ENCODE assay signal across 2 cellular contexts in the genomic region with DNA sequence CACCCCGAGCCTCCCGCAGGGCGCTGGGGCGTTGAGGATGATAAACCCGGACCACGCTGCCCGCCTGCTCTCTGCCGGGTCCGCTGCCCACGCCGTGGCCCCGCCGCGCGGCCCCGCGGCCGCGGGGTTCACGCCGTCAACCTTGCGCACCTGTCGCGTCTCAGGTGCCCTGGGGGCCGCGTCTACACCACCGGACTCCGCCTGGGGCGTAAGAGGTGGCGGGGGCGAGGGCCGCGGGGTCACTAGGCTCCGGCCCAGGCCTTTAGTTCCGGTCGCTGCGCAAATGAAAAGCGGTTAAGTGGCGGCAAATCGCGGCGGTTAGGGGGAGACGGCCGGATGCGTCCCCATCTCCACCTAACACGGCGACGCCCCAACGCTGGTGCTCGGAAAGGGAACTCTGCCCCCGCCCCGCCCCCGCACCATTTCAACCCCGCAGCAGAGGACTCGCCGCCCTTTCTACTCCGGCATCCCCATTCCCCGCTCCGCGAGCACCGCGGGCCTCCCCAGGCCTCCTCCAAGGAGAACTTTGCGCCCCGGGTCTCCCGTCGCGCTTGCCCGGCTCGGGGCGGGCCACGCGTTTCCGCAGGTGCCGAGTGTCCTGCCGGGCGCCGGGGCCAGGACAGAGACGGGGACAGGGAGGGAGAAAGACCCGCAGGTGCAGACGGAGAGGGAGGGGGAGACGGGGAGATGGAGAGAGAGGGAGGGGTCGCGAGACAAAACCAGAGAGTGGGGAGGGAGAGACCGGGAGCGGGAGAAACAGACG.
TF ChIP-seq lines count a peak whose summit lies in the region.

No MANE protein-coding gene starts in this region.

TF ChIP-seq in HEK293, 187 proteins besides CTCF, POLR2A, EP300 and RAD21:
- peak; percentile 84 for TF ChIP-seq ZFHX2 (tag by site-specific recombination; conservative IDR thresholded peaks at IDR 0.05)
- no peak for TF ChIP-seq ZNF169 (tag by site-specific recombination; IDR thresholded peaks at IDR 0.05)
- TF ChIP-seq, protein P1, sequence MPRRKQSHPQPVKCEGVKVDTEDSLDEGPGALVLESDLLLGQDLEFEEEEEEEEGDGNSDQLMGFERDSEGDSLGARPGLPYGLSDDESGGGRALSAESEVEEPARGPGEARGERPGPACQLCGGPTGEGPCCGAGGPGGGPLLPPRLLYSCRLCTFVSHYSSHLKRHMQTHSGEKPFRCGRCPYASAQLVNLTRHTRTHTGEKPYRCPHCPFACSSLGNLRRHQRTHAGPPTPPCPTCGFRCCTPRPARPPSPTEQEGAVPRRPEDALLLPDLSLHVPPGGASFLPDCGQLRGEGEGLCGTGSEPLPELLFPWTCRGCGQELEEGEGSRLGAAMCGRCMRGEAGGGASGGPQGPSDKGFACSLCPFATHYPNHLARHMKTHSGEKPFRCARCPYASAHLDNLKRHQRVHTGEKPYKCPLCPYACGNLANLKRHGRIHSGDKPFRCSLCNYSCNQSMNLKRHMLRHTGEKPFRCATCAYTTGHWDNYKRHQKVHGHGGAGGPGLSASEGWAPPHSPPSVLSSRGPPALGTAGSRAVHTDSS (tag by site-specific recombination; IDR thresholded peaks at IDR 0.05): no peak
- 0 out of 2 replicates have a peak, but pooled peaks have one; percentile 12 for TF ChIP-seq SP2 (tag by site-specific recombination; IDR thresholded peaks at IDR 0.05)
- TF ChIP-seq, protein P2, sequence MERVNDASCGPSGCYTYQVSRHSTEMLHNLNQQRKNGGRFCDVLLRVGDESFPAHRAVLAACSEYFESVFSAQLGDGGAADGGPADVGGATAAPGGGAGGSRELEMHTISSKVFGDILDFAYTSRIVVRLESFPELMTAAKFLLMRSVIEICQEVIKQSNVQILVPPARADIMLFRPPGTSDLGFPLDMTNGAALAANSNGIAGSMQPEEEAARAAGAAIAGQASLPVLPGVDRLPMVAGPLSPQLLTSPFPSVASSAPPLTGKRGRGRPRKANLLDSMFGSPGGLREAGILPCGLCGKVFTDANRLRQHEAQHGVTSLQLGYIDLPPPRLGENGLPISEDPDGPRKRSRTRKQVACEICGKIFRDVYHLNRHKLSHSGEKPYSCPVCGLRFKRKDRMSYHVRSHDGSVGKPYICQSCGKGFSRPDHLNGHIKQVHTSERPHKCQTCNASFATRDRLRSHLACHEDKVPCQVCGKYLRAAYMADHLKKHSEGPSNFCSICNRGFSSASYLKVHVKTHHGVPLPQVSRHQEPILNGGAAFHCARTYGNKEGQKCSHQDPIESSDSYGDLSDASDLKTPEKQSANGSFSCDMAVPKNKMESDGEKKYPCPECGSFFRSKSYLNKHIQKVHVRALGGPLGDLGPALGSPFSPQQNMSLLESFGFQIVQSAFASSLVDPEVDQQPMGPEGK (tag by site-specific recombination; IDR thresholded peaks at IDR 0.05): peak; percentile 68
- TF ChIP-seq ZNF843 (tag by site-specific recombination; IDR thresholded peaks at IDR 0.05): no peak
- TF ChIP-seq, protein P3, sequence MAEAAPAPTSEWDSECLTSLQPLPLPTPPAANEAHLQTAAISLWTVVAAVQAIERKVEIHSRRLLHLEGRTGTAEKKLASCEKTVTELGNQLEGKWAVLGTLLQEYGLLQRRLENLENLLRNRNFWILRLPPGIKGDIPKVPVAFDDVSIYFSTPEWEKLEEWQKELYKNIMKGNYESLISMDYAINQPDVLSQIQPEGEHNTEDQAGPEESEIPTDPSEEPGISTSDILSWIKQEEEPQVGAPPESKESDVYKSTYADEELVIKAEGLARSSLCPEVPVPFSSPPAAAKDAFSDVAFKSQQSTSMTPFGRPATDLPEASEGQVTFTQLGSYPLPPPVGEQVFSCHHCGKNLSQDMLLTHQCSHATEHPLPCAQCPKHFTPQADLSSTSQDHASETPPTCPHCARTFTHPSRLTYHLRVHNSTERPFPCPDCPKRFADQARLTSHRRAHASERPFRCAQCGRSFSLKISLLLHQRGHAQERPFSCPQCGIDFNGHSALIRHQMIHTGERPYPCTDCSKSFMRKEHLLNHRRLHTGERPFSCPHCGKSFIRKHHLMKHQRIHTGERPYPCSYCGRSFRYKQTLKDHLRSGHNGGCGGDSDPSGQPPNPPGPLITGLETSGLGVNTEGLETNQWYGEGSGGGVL (tag by site-specific recombination; IDR thresholded peaks at IDR 0.05): peak; percentile 28; the same call in 1 of the 2 replicates
- TF ChIP-seq ZNF677 (tag by site-specific recombination; IDR thresholded peaks at IDR 0.05): 0 out of 2 replicates have a peak, but pooled peaks have one; percentile 15
- TF ChIP-seq ZNF223 (tag by site-specific recombination; IDR thresholded peaks at IDR 0.05): no peak
- TF ChIP-seq ZIC2 (tag by site-specific recombination; IDR thresholded peaks at IDR 0.05): peak; percentile 88
- TF ChIP-seq EGR2 (tag by site-specific recombination; IDR thresholded peaks at IDR 0.05; ENCODE audit: low read depth): 0 out of 2 replicates have a peak, but pooled peaks have one; percentile 17
- TF ChIP-seq ZNF335 (tag by site-specific recombination; conservative IDR thresholded peaks at IDR 0.05): peak; percentile 61; the same call in 1 of the 2 replicates
- TF ChIP-seq ZBTB8A (tag by site-specific recombination; IDR thresholded peaks at IDR 0.05): peak; percentile 42; the same call in 1 of the 2 replicates
- peak; percentile 51 for TF ChIP-seq ZBTB17 (tag by site-specific recombination; IDR thresholded peaks at IDR 0.05)
- TF ChIP-seq, protein P4, sequence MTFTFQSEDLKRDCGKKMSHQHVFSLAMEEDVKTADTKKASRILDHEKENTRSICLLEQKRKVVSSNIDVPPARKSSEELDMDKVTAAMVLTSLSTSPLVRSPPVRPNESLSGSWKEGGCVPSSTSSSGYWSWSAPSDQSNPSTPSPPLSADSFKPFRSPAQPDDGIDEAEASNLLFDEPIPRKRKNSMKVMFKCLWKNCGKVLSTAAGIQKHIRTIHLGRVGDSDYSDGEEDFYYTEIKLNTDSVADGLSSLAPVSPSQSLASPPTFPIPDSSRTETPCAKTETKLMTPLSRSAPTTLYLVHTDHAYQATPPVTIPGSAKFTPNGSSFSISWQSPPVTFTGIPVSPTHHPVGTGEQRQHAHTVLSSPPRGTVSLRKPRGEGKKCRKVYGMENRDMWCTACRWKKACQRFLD (tag by site-specific recombination; IDR thresholded peaks at IDR 0.05): no peak
- peak; percentile 51; the same call in 1 of the 2 replicates for TF ChIP-seq ZNF777 (tag by site-specific recombination; IDR thresholded peaks at IDR 0.05; ENCODE audit: borderline replicate concordance)
- TF ChIP-seq, protein P5, sequence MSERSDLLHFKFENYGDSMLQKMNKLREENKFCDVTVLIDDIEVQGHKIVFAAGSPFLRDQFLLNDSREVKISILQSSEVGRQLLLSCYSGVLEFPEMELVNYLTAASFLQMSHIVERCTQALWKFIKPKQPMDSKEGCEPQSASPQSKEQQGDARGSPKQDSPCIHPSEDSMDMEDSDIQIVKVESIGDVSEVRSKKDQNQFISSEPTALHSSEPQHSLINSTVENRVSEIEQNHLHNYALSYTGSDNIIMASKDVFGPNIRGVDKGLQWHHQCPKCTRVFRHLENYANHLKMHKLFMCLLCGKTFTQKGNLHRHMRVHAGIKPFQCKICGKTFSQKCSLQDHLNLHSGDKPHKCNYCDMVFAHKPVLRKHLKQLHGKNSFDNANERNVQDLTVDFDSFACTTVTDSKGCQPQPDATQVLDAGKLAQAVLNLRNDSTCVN (tag by site-specific recombination; optimal IDR thresholded peaks at IDR 0.05): peak; percentile 41

TF ChIP-seq in neural cell, 6 proteins besides CTCF, POLR2A, EP300 and RAD21:
- TF ChIP-seq POLR2AphosphoS5 (IDR thresholded peaks at IDR 0.05) (no peak), MXI1 (conservative IDR thresholded peaks at IDR 0.05; ENCODE audit: poor library complexity, severe bottlenecking) (no peak), EZH2 (IDR thresholded peaks at IDR 0.05; ENCODE audit: borderline replicate concordance, insufficient read depth, low read length, poor library complexity, severe bottlenecking) (peak; percentile 95)
